8 cellular contexts compared by ENCODE assay signal in the genomic region with DNA sequence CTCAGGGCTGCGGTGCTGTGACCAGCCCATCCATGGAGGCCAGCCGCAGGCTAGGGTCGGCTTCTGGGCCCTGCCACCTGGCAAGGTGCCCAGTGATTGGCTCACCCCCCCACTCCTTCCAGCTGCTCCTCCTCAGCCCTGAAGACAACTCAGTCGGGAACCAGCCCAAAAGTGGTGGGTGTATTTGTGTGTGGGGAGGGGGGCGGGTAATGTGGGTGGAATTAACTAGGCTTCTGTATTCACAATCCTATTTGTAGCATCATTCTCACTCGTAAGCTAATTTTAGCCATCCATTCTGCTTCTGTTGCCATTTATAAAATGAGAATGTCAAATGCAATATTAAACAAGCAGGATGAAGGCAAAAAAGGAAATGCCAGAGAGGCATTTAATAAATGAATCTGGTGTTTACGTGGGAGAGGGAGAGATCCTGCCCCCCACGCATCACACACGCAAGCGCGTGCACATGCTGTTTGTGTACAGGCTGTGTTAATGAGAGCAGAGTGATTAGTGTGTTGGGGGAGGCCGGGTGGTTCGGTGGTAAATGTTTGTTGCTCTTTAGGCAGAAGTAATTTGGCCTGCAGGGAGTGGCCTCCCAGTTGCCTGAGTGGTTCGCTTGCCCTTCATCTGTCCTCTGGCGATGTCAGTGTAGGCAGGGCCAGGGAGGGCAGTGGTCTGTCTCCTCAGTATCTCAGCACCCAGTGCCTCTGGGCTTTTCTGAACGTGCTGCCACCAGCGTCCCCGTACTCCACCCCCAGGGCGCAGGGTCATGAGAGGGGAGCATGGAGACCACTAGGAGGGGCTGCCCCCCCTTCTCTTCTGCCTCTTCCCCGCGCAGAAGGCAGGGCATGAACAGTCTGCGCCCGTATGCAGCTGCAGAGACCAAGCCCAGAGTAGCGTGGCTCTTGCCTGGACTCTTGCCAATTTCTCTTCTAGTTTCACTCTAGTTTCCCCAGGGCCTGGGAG.
DNase-seq lines count a peak whose midpoint lies in the region; ATAC-seq, FAIRE-seq and TF ChIP-seq lines count a peak whose summit lies in the region.

No MANE protein-coding gene starts in this region.

- H3K4me1 Mint-ChIP-seq in astrocyte (ENCODE audit: low read depth, unreplicated experiment), result peaks cover 15% of the 10 kb centered on the region

- H3K4me1 ChIP-seq in HUES64 (ENCODE audit: insufficient read depth, low read length), result peaks cover 41% of the 10 kb centered on the region
- peaks cover 19% of the 10 kb centered on the region for H3K4me1 ChIP-seq in astrocyte (ENCODE audit: insufficient read depth, low read length)

- peaks cover 6% of the 10 kb centered on the region for H3K36me3 Mint-ChIP-seq in astrocyte (ENCODE audit: low read depth, unreplicated experiment)

- no peaks in the 10 kb centered on the region for H3K79me2 ChIP-seq in astrocyte (ENCODE audit: insufficient read depth, low read length)

- H3K9me3 ChIP-seq in HUES64 (ENCODE audit: insufficient read depth, low read depth, low read length) (no peaks in the 10 kb centered on the region), astrocyte (ENCODE audit: insufficient read depth, low read depth, low read length) (no peaks in the 10 kb centered on the region)

- FAIRE-seq in astrocyte (lab: Jason Lieb, UNC) (no peak), islet of Langerhans (lab: Jason Lieb, UNC) (peak; percentile 38)

- H3K36me3 ChIP-seq in HUES64 (ENCODE audit: insufficient read depth, low read length) (no peaks in the 10 kb centered on the region), astrocyte (ENCODE audit: insufficient read depth, low read length) (no peaks in the 10 kb centered on the region)

- no peak overlapping the region for H3K4me3 Mint-ChIP-seq in astrocyte (ENCODE audit: unreplicated experiment)

- peak overlapping the region; percentile 49 for H3K4me2 ChIP-seq in astrocyte (ENCODE audit: low read length)

- H2AFZ ChIP-seq in astrocyte (ENCODE audit: low read depth, low read length), result peak overlapping the region; percentile 23

- H4K20me1 ChIP-seq in astrocyte (ENCODE audit: insufficient read depth, low read length), result peaks cover 20% of the 10 kb centered on the region

- no peak for TF ChIP-seq CTCF in astrocyte (IDR thresholded peaks at IDR 0.05; ENCODE audit: insufficient read depth, low read depth, low read length)

- 81% methylated on average over 21 of the region's 24 CpGs for WGBS in HUES64

- H3K27ac Mint-ChIP-seq in astrocyte (ENCODE audit: unreplicated experiment), result peak overlapping the region; percentile 66

- ATAC-seq in GM19351 (IDR thresholded peaks at IDR 0.05; ENCODE audit: unreplicated experiment), result peak; percentile 76

- H3K9ac ChIP-seq in HUES64 (ENCODE audit: low read depth, low read length) (no peak overlapping the region), astrocyte (ENCODE audit: low read length) (peak overlapping the region; percentile 12)

- H3K27me3 ChIP-seq in HUES64 (ENCODE audit: insufficient read depth, low read length) (no peaks in the 10 kb centered on the region), astrocyte (ENCODE audit: insufficient read depth, low read length) (no peaks in the 10 kb centered on the region)

- no peaks in the 10 kb centered on the region for H3K27me3 Mint-ChIP-seq in astrocyte (ENCODE audit: low read depth, unreplicated experiment)

- no peak overlapping the region for H3K4me3 ChIP-seq in HUES64 (ENCODE audit: low read length)
- H3K4me3 ChIP-seq in astrocyte (ENCODE audit: insufficient read depth, low read depth, low read length), result no peak overlapping the region

- no peaks in the 10 kb centered on the region for H3K9me3 Mint-ChIP-seq in astrocyte (ENCODE audit: unreplicated experiment)

- DNase-seq in CD1c-positive myeloid dendritic cell (ENCODE audit: extremely low spot score) (peak; percentile 81), NOMO-1 treated with dmso at 0.1 percent for 144 hours (lab: John Stamatoyannopoulos, UW; ENCODE audit: unreplicated experiment) (peak; percentile 58), astrocyte (ENCODE audit: low read depth) (peak; percentile 51), HCEC 1CT (no peak)
- DNase-seq in stimulated activated CD4-positive, alpha-beta T cell treated with anti-CD3 and anti-CD28 coated beads, Interleukin-4, amount 100 ng/mL, for 24 hours, result peak; percentile 37

- H3K27ac ChIP-seq in HUES64 (ENCODE audit: low read depth, low read length), result 0 out of 2 replicates have a peak overlapping the region, but pooled peaks have one; percentile 13
- H3K27ac ChIP-seq in astrocyte (ENCODE audit: low read depth, low read length), result no peak overlapping the region
